ENCODE assay signal across 24 cellular contexts in the genomic region with DNA sequence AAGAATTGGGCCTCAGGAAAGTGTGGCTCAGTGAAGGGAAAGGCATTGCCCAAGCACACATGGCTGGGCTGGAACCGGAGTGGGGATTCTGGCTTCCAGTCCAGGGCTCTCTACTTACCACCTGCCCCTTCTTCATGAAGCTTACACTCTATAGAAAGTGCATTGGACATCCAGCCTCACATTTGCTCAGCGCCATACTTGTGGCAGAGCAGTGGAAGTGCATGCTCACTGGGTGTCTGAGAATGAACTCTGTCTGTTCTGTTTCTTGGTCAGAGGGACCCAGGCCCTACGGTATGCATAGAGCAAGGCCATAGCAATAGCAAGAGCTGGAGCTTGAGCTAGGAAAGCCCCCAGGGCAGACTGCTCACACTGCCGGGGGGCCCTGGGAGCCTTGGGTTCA.
A peak's percentile ranks its signal among the peaks of the same experiment; 100 is the strongest.
DNase-seq lines count a peak whose midpoint lies in the region; ATAC-seq, FAIRE-seq and TF ChIP-seq lines count a peak whose summit lies in the region.
"Had no signal": no experiment of that assay in that cellular context is flagged by ENCODE, and none has a peak within 500 bp of the region (broad histone marks: within the 10 kb centered on the region; RNA-seq: fewer than 3 reads in every experiment).

No MANE protein-coding gene starts in this region.

- POLR2A ChIA-PET in K562 (lab: Yijun Ruan, JAX): no interaction called here

- no peaks in the 10 kb centered on the region for H3K36me3 Mint-ChIP-seq in stimulated activated effector memory CD8-positive, alpha-beta T cell treated with anti-CD3 and anti-CD28 coated beads, Interleukin-12 subunit alpha, Interleukin-12 subunit beta, amount 100 ng/mL, for 72 hours
- H3K36me3 Mint-ChIP-seq: CD4-positive, alpha-beta memory T cell had no signal

- TF ChIP-seq POLR2A in K562 (conservative IDR thresholded peaks at IDR 0.05): no peak

- H2AFZ ChIP-seq in K562 (ENCODE audit: low read depth, low read length): no peak overlapping the region

- peak; percentile 10 for DNase-seq in ELF-1 (ENCODE audit: low read depth, low spot score)
- peak; percentile 28 for DNase-seq in NAMALWA (ENCODE audit: low spot score)
- no peak for DNase-seq in K562 (ENCODE audit: extremely low read depth in 1 of 4, low spot score in 3 of 4)
- no peak for DNase-seq in stimulated activated effector memory CD8-positive, alpha-beta T cell treated with anti-CD3 and anti-CD28 coated beads, Interleukin-12 subunit alpha, Interleukin-12 subunit beta, amount 100 ng/mL, for 72 hours (ENCODE audit: low spot score in 2 of 2)
- no peak for DNase-seq in right atrium auricular region (ENCODE audit: low spot score)
- no peak for DNase-seq in T1000 (lab: John Stamatoyannopoulos, UW)
- DNase-seq: ACHN; Caco-2; CD4-positive, alpha-beta memory T cell; DMS153; MG63; NCI-H1092 treated with DMSO at 0.1 percent for 48 hours; NCI-H1436 treated with DMSO at 0.1 percent for 48 hours; NCI-H2029; NCI-H2227 treated with DMSO at 0.1 percent for 48 hours; NCI-H510A; NCI-H774; SHP77; SK-N-SH had no signal

- no peaks in the 10 kb centered on the region for H3K9me3 ChIP-seq in K562 (replicated peaks; ENCODE audit: control insufficient read depth, insufficient read depth, low read depth, low read length)
- H3K9me3 ChIP-seq in right atrium auricular region: no peaks in the 10 kb centered on the region
- H3K9me3 ChIP-seq: MG63, SK-N-SH had no signal

- H3K4me1 ChIP-seq in K562 (replicated peaks in 1 of 2; ENCODE audit: control insufficient read depth in 2 of 2, insufficient read depth in 2 of 2, low read length in 2 of 2): no peaks in the 10 kb centered on the region
- no peaks in the 10 kb centered on the region for H3K4me1 ChIP-seq in right atrium auricular region
- H3K4me1 ChIP-seq: BLaER1 treated with 17β-estradiol and CSF1 and Interleukin-3, amounts not matched to agents 10 nM and 100 nM; Caco-2 had no signal

- in situ Hi-C loops in K562 (cut with MboI): no loop called here

- TF ChIP-seq CTCF in K562 (IDR thresholded peaks at IDR 0.05 in 2 of 3, conservative IDR thresholded peaks at IDR 0.05 in 1 of 3; ENCODE audit: insufficient read depth in 2 of 3, low read depth in 1 of 3, low read length in 3 of 3): no peak; a peak in 1 of 6 replicates
- no peak for TF ChIP-seq CTCF in right atrium auricular region (IDR thresholded peaks at IDR 0.05)

- no peak overlapping the region for H3K27ac ChIP-seq in K562 (ENCODE audit: extremely low read depth, low read depth, low read length)
- no peak overlapping the region for H3K27ac ChIP-seq in right atrium auricular region
- H3K27ac ChIP-seq: BLaER1 treated with 17β-estradiol and CSF1 and Interleukin-3, amounts not matched to agents 10 nM and 100 nM had no signal

- no peak for TF ChIP-seq EP300 in K562 (IDR thresholded peaks at IDR 0.05; ENCODE audit: low read length)

- intact Hi-C loops in K562 (cut with micrococcal nuclease): no loop called here

- no peaks in the 10 kb centered on the region for H3K4me1 Mint-ChIP-seq in stimulated activated effector memory CD8-positive, alpha-beta T cell treated with anti-CD3 and anti-CD28 coated beads, Interleukin-12 subunit alpha, Interleukin-12 subunit beta, amount 100 ng/mL, for 72 hours

- H3K79me2 ChIP-seq in K562 (ENCODE audit: control insufficient read depth, insufficient read depth, low read length): no peaks in the 10 kb centered on the region

- CTCF ChIA-PET in K562 (lab: Yijun Ruan, JAX; ENCODE audit: low intra/inter-chr PET ratio): no interaction called here

- no peaks in the 10 kb centered on the region for H3K9me1 ChIP-seq in K562 (ENCODE audit: control insufficient read depth, insufficient read depth, low read length)

- no peak overlapping the region for H3K4me2 ChIP-seq in K562 (ENCODE audit: insufficient read depth, low read length)
- H3K4me2 ChIP-seq: BLaER1 treated with 17β-estradiol and CSF1 and Interleukin-3, amounts not matched to agents 10 nM and 100 nM; SK-N-SH had no signal

- no peak overlapping the region for H3K27ac Mint-ChIP-seq in stimulated activated effector memory CD8-positive, alpha-beta T cell treated with anti-CD3 and anti-CD28 coated beads, Interleukin-12 subunit alpha, Interleukin-12 subunit beta, amount 100 ng/mL, for 72 hours
- H3K27ac Mint-ChIP-seq: CD4-positive, alpha-beta memory T cell had no signal

- H3K9ac ChIP-seq in K562 (ENCODE audit: insufficient read depth in 1 of 2, low read depth in 2 of 2, low read length in 2 of 2): no peak overlapping the region
- H3K9ac ChIP-seq: BLaER1 treated with 17β-estradiol and CSF1 and Interleukin-3, amounts not matched to agents 10 nM and 100 nM; SK-N-SH had no signal

- H3K4me3 ChIP-seq in K562 (no peak overlapping the region), right atrium auricular region (no peak overlapping the region)
- H3K4me3 ChIP-seq: BLaER1 treated with 17β-estradiol and CSF1 and Interleukin-3, amounts not matched to agents 10 nM and 100 nM; MG63 had no signal

- FAIRE-seq in K562 (lab: Jason Lieb, UNC): no peak
- FAIRE-seq: G401.6, GM12892, GM19239 had no signal

- ATAC-seq in K562 (peak; percentile 56), GM18858 (IDR thresholded peaks at IDR 0.05; ENCODE audit: unreplicated experiment) (no peak)
- ATAC-seq in stimulated activated effector memory CD8-positive, alpha-beta T cell treated with anti-CD3 and anti-CD28 coated beads, Interleukin-12 subunit alpha, Interleukin-12 subunit beta, amount 100 ng/mL, for 72 hours: peak; percentile 19

- H3K36me3 ChIP-seq in K562 (ENCODE audit: control insufficient read depth, insufficient read depth, low read length) (no peaks in the 10 kb centered on the region), right atrium auricular region (no peaks in the 10 kb centered on the region)
- H3K36me3 ChIP-seq: BLaER1 treated with 17β-estradiol and CSF1 and Interleukin-3, amounts not matched to agents 10 nM and 100 nM; MG63 had no signal

- H3K9me3 Mint-ChIP-seq in stimulated activated effector memory CD8-positive, alpha-beta T cell treated with anti-CD3 and anti-CD28 coated beads, Interleukin-12 subunit alpha, Interleukin-12 subunit beta, amount 100 ng/mL, for 72 hours: peaks cover 12% of the 10 kb centered on the region

- H3K27me3 ChIP-seq in K562 (ENCODE audit: control insufficient read depth in 2 of 2, insufficient read depth in 2 of 2, low read length in 2 of 2): no peaks in the 10 kb centered on the region
- no peaks in the 10 kb centered on the region for H3K27me3 ChIP-seq in right atrium auricular region
- H3K27me3 ChIP-seq: BLaER1 treated with 17β-estradiol and CSF1 and Interleukin-3, amounts not matched to agents 10 nM and 100 nM; MG63 had no signal

- 0% methylated on average over 4 of the region's 4 CpGs for WGBS in K562 (ENCODE audit: insufficient coverage, low coverage, missing lambda C conversion rate)

- no peak for TF ChIP-seq RAD21 in K562 (CRISPR knock-in tag; conservative IDR thresholded peaks at IDR 0.05 in 1 of 2, IDR thresholded peaks at IDR 0.05 in 1 of 2)

- H4K20me1 ChIP-seq in K562 (replicated peaks; ENCODE audit: control insufficient read depth, insufficient read depth, low read length): no peaks in the 10 kb centered on the region
- H4K20me1 ChIP-seq: BLaER1 treated with 17β-estradiol and CSF1 and Interleukin-3, amounts not matched to agents 10 nM and 100 nM had no signal

- H3K4me3 Mint-ChIP-seq in stimulated activated effector memory CD8-positive, alpha-beta T cell treated with anti-CD3 and anti-CD28 coated beads, Interleukin-12 subunit alpha, Interleukin-12 subunit beta, amount 100 ng/mL, for 72 hours: no peak overlapping the region

- no TSS peak for BruUV-seq in K562 (replicated peaks; lab: Mats Ljungman, UMichigan)

TF ChIP-seq in K562, 482 proteins besides CTCF, POLR2A, EP300 and RAD21:
- TF ChIP-seq GATA2 (CRISPR knock-in tag; IDR thresholded peaks at IDR 0.05) (no peak), TAF9B (IDR thresholded peaks at IDR 0.05; ENCODE audit: partially characterized antibody) (no peak), CEBPB (tag; IDR thresholded peaks at IDR 0.05) (no peak)
- TF ChIP-seq, protein P1, sequence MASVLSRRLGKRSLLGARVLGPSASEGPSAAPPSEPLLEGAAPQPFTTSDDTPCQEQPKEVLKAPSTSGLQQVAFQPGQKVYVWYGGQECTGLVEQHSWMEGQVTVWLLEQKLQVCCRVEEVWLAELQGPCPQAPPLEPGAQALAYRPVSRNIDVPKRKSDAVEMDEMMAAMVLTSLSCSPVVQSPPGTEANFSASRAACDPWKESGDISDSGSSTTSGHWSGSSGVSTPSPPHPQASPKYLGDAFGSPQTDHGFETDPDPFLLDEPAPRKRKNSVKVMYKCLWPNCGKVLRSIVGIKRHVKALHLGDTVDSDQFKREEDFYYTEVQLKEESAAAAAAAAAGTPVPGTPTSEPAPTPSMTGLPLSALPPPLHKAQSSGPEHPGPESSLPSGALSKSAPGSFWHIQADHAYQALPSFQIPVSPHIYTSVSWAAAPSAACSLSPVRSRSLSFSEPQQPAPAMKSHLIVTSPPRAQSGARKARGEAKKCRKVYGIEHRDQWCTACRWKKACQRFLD (CRISPR knock-in tag; IDR thresholded peaks at IDR 0.05): no peak

Comparison
In these comparisons a context has a peak if more than half of its experiments do, and no peak if none do; other contexts are left out.
1. DNase-seq: peak in ELF-1 (single experiment) and NAMALWA (single experiment); none in K562 (0 of 4), stimulated activated effector memory CD8-positive, alpha-beta T cell treated with anti-CD3 and anti-CD28 coated beads, Interleukin-12 subunit alpha, Interleukin-12 subunit beta, amount 100 ng/mL, for 72 hours (0 of 2), right atrium auricular region (single experiment) and T1000 (single experiment).